10 cellular contexts compared by ENCODE assay signal in genomic region chr6:89311530-89311852, GRCh38. TPM values are rescaled to one million over a fixed set of nuclear protein-coding genes. Genes with fewer than 3 reads are reported as not detected.
DNase-seq lines count a peak whose midpoint lies in the region; ATAC-seq, FAIRE-seq and TF ChIP-seq lines count a peak whose summit lies in the region.
"Had no signal": no experiment of that assay in that cellular context is flagged by ENCODE, and none has a peak within 500 bp of the region (broad histone marks: within the 10 kb centered on the region; RNA-seq: fewer than 3 reads in every experiment).

No MANE protein-coding gene starts in this region.

- H3K36me3 ChIP-seq in mesenchymal stem cell (ENCODE audit: control insufficient read depth in 1 of 2, insufficient read depth in 2 of 2, low read depth in 1 of 2, low read length in 2 of 2) = peaks cover 0 to 7% of the 10 kb centered on the region in 2 experiments
- peaks cover 0 to 7% (median 0%) of the 10 kb centered on the region in 5 donors for H3K36me3 ChIP-seq in subcutaneous abdominal adipose tissue (ENCODE audit: control insufficient read depth in 5 of 5, insufficient read depth in 5 of 5, low read length in 5 of 5)
- H3K36me3 ChIP-seq: cardiac muscle cell had no signal

- no peak overlapping the region for H4K91ac ChIP-seq in mesenchymal stem cell (ENCODE audit: low read length)

- H3K9ac ChIP-seq in mesenchymal stem cell (ENCODE audit: low read length) (peak overlapping the region; percentile 51), subcutaneous abdominal adipose tissue (ENCODE audit: low read length in 5 of 5) (peak overlapping the region in 2 of 5 donors; percentile 44 to 59)

- no peak overlapping the region for H3K18ac ChIP-seq in mesenchymal stem cell (ENCODE audit: low read depth in 1 of 2, low read length in 2 of 2)

- peak overlapping the region in 1 of 2 experiments; percentile 66 for H3K4me3 ChIP-seq in mesenchymal stem cell (ENCODE audit: insufficient read depth in 1 of 2, low read depth in 1 of 2, low read length in 2 of 2)
- H3K4me3 ChIP-seq in subcutaneous abdominal adipose tissue (ENCODE audit: low read depth in 1 of 5, low read length in 5 of 5) = peak overlapping the region in 3 of 5 donors; percentile 34 to 68 (median 54)
- no peak overlapping the region for H3K4me3 ChIP-seq in lower leg skin (ENCODE audit: low read depth, poor library complexity, severe bottlenecking)
- H3K4me3 ChIP-seq: cardiac muscle cell had no signal

- no peak for TF ChIP-seq CTCF in brain (conservative IDR thresholded peaks at IDR 0.05)
- no peak for TF ChIP-seq CTCF in lower leg skin (IDR thresholded peaks at IDR 0.05)

- no peak overlapping the region for H3K4ac ChIP-seq in mesenchymal stem cell (ENCODE audit: low read depth in 1 of 2, low read length in 2 of 2)

- peaks cover 4% of the 10 kb centered on the region for H3K27me3 Mint-ChIP-seq in brain

- TF ChIP-seq POLR2A in lower leg skin (IDR thresholded peaks at IDR 0.05) = no peak

- H3K4me2 ChIP-seq in mesenchymal stem cell (ENCODE audit: low read length, poor library complexity, severe bottlenecking) = no peak overlapping the region

- H3K4me1 ChIP-seq in mesenchymal stem cell (ENCODE audit: control insufficient read depth, insufficient read depth, low read depth, low read length) (peaks cover 12% of the 10 kb centered on the region), subcutaneous abdominal adipose tissue (ENCODE audit: control insufficient read depth in 5 of 5, insufficient read depth in 5 of 5, low read length in 5 of 5) (peaks cover 15 to 30% (median 21%) of the 10 kb centered on the region in 5 donors)

- no peak overlapping the region for H3K27ac ChIP-seq in mesenchymal stem cell (ENCODE audit: low read length, poor library complexity, severe bottlenecking)
- no peak overlapping the region for H3K27ac ChIP-seq in subcutaneous abdominal adipose tissue (ENCODE audit: low read depth, low read length)

- peak; percentile 13 for FAIRE-seq in HTR-8/SVneo (lab: Jason Lieb, UNC)

- ATAC-seq in GM21737 (IDR thresholded peaks at IDR 0.05; ENCODE audit: unreplicated experiment) (no peak), HG03045 (IDR thresholded peaks at IDR 0.05; ENCODE audit: unreplicated experiment) (no peak)

- H3K14ac ChIP-seq in mesenchymal stem cell (ENCODE audit: low read length in 2 of 2) = no peak overlapping the region

- H3K9me3 ChIP-seq in mesenchymal stem cell (ENCODE audit: control insufficient read depth, low read length) (no peaks in the 10 kb centered on the region), subcutaneous abdominal adipose tissue (ENCODE audit: control insufficient read depth in 5 of 5, low read length in 5 of 5) (no peaks in the 10 kb centered on the region)

- H3K23ac ChIP-seq in mesenchymal stem cell (ENCODE audit: low read length in 2 of 2) = no peak overlapping the region

- intact Hi-C loops in lower leg skin (cut with DNase I; ENCODE audit: low total_unique reads) = no loop called here

- H2BK120ac ChIP-seq in mesenchymal stem cell (ENCODE audit: low read depth, low read length) = no peak overlapping the region

- peak overlapping the region; percentile 72 to 99 (median 98) for H3K27ac Mint-ChIP-seq in brain
- H3K27ac Mint-ChIP-seq: activated naive CD4-positive, alpha-beta T cell treated with anti-CD3 and anti-CD28 coated beads, Interleukin-2, amount 10 ng/mL, durations not matched to agents 7 days and 5 days had no signal

- no peak overlapping the region for H4K8ac ChIP-seq in mesenchymal stem cell (ENCODE audit: low read length)

- WGBS in mesenchymal stem cell = 26% methylated on average over 4 of the region's 5 CpGs
- 25 to 27% methylated on average over 5 of the region's 5 CpGs for WGBS in lower leg skin, 2 donors

- H3K9me3 Mint-ChIP-seq in brain = no peaks in the 10 kb centered on the region
- H3K9me3 Mint-ChIP-seq: activated naive CD4-positive, alpha-beta T cell treated with anti-CD3 and anti-CD28 coated beads, Interleukin-2, amount 10 ng/mL, durations not matched to agents 7 days and 5 days had no signal

- H3K4me3 Mint-ChIP-seq in brain = peak overlapping the region in 4 of 5 experiments; percentile 32 to 73 (median 54)
- H3K4me3 Mint-ChIP-seq: activated naive CD4-positive, alpha-beta T cell treated with anti-CD3 and anti-CD28 coated beads, Interleukin-2, amount 10 ng/mL, durations not matched to agents 7 days and 5 days had no signal

- no peak overlapping the region for H2BK5ac ChIP-seq in mesenchymal stem cell (ENCODE audit: low read depth, low read length, poor library complexity, severe bottlenecking)

- H3K79me1 ChIP-seq in mesenchymal stem cell (replicated peaks; ENCODE audit: low read length, poor library complexity, severe bottlenecking) = no peaks in the 10 kb centered on the region

- H2BK15ac ChIP-seq in mesenchymal stem cell (ENCODE audit: low read depth, poor library complexity, severe bottlenecking) = no peak overlapping the region

- no peak overlapping the region for H2AK5ac ChIP-seq in mesenchymal stem cell (ENCODE audit: low read length, severe bottlenecking)

- H2AFZ ChIP-seq in mesenchymal stem cell (ENCODE audit: low read depth, low read length) = no peak overlapping the region

- H3K4me1 Mint-ChIP-seq in brain = peaks cover 51% of the 10 kb centered on the region
- H3K4me1 Mint-ChIP-seq: activated naive CD4-positive, alpha-beta T cell treated with anti-CD3 and anti-CD28 coated beads, Interleukin-2, amount 10 ng/mL, durations not matched to agents 7 days and 5 days had no signal

- H3K36me3 Mint-ChIP-seq in brain = peaks cover 6% of the 10 kb centered on the region

- peaks cover 21 to 23% of the 10 kb centered on the region in 2 experiments for H3K27me3 ChIP-seq in mesenchymal stem cell (ENCODE audit: control insufficient read depth in 1 of 2, insufficient read depth in 1 of 2, low read length in 2 of 2)
- H3K27me3 ChIP-seq in subcutaneous abdominal adipose tissue (ENCODE audit: control insufficient read depth in 5 of 5, insufficient read depth in 4 of 5, low read length in 5 of 5) = no peaks in the 10 kb centered on the region

- peak overlapping the region in 1 of 2 experiments; percentile 31 for H2BK12ac ChIP-seq in mesenchymal stem cell (ENCODE audit: low read length in 2 of 2)

- DNase-seq in HTR-8/SVneo (ENCODE audit: insufficient read length, low spot score) = no peak
- DNase-seq in mesenchymal stem cell = no peak
- no peak for DNase-seq in lower leg skin (ENCODE audit: low spot score in 2 of 2)
- DNase-seq in A172 (ENCODE audit: low spot score) = no peak
- DNase-seq: activated naive CD4-positive, alpha-beta T cell treated with anti-CD3 and anti-CD28 coated beads, Interleukin-2, amount 10 ng/mL, durations not matched to agents 7 days and 5 days had no signal

RNA-seq across cellular contexts. Expression of gene GABRR2, which starts 3.6 kb away (rescaled TPM):
- not detected for polyA plus RNA-seq in brain (ENCODE audit: insufficient read depth, low read depth, low replicate concordance)
- polyA plus RNA-seq in mesenchymal stem cell (2013, experiment 1 of 2) = 0.14 TPM
- 0.11 TPM for polyA plus RNA-seq in mesenchymal stem cell (2013, experiment 2 of 2)
- under 1 TPM in 2 of 4 donors, not detected in 2; 0.27 to 0.62 TPM for total RNA-seq in lower leg skin
- not detected in 2 replicates for total RNA-seq in A172 (2014; rRNA removed; shearing (Covaris generic))

RNA-seq across cellular contexts. Expression of gene UBE2J1, which starts 41.0 kb away (rescaled TPM):
- polyA plus RNA-seq in brain (ENCODE audit: insufficient read depth, low read depth, low replicate concordance) = 29.1 TPM
- polyA plus RNA-seq in mesenchymal stem cell (2013, experiment 1 of 2) = 57.8 TPM
- polyA plus RNA-seq in mesenchymal stem cell (2013, experiment 2 of 2) = 59.2 TPM
- total RNA-seq in lower leg skin = 10 to 100 TPM; 15.9 to 26.7 (median 22.6) TPM
- total RNA-seq in A172 (2014; rRNA removed; shearing (Covaris generic)) = 36.5 and 39.4 TPM in 2 replicates
